ENCODE assay signal across 8 cellular contexts in the genomic region with DNA sequence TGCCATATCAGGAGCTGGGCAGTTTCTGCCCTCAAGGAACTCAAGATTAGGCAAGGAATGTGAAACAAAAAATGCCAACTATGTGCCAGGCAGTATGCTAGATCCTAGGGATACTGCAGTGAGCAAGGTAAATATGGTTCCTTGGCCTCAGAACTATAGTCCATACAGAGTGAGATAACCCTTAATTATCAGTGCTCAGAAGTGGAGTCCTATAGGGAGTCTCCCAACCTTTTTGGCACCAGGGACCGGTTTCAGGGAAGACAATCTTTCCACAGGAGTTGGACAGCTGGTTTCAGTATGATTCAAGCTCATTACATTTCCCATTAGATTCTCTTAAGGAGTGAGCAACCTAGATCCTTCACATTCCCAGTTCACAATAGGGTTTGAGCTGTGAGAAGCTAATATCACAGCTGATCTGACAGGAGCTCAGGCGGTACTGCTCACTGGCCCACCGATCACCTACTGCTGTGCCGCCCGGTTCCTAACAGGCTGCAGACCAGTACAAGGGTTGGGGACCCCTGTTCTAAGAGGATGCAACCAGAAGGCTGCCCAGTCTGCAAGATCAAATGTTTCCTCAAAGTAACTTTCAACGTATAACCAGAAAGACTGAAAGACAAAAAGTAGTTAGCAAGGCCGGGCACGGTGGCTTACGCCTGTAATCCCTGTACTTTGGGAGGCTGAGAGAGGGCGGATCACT. TPM values are rescaled to one million over a fixed set of nuclear protein-coding genes. Genes with fewer than 3 reads are reported as not detected.
DNase-seq lines count a peak whose midpoint lies in the region; ATAC-seq, FAIRE-seq and TF ChIP-seq lines count a peak whose summit lies in the region.

No MANE protein-coding gene starts in this region.

- FAIRE-seq in kidney (lab: Jason Lieb, UNC), result no peak

- peaks cover 8 to 21% of the 10 kb centered on the region in 2 donors for H3K4me1 ChIP-seq in kidney (ENCODE audit: control insufficient read depth in 1 of 2, insufficient read depth in 1 of 2, low read depth in 1 of 2, low read length in 2 of 2)

- H3K9ac ChIP-seq in kidney (ENCODE audit: low read length in 2 of 2), result no peak overlapping the region

- H3K4me3 Mint-ChIP-seq in stimulated activated naive CD8-positive, alpha-beta T cell treated with anti-CD3 and anti-CD28 coated beads, Interleukin-15, Interleukin-2, amounts not matched to agents 100 ng/mL and 50 ng/mL, for 24 hours, result peak overlapping the region; percentile 97
- H3K4me3 Mint-ChIP-seq in activated T-helper 1 cell treated with anti-CD3 and anti-CD28 coated beads, Interleukin-12 subunit alpha, Interleukin-12 subunit beta, Interleukin-2, Interleukin-4 antibody, amounts not matched to agents 30 ng/mL and 10 ng/mL and 1 ng/mL, durations not matched to agents 14 hours and 24 hours and 36 hours, result peak overlapping the region; percentile 98

- no peaks in the 10 kb centered on the region for H3K9me3 Mint-ChIP-seq in stimulated activated naive CD8-positive, alpha-beta T cell treated with anti-CD3 and anti-CD28 coated beads, Interleukin-15, Interleukin-2, amounts not matched to agents 100 ng/mL and 50 ng/mL, for 24 hours
- no peaks in the 10 kb centered on the region for H3K9me3 Mint-ChIP-seq in activated T-helper 1 cell treated with anti-CD3 and anti-CD28 coated beads, Interleukin-12 subunit alpha, Interleukin-12 subunit beta, Interleukin-2, Interleukin-4 antibody, amounts not matched to agents 30 ng/mL and 10 ng/mL and 1 ng/mL, durations not matched to agents 14 hours and 24 hours and 36 hours

- no peak for ATAC-seq in stimulated activated naive CD8-positive, alpha-beta T cell treated with anti-CD3 and anti-CD28 coated beads, Interleukin-15, Interleukin-2, amounts not matched to agents 100 U/mL and 50 U/mL, for 24 hours

- TF ChIP-seq CTCF in kidney (IDR thresholded peaks at IDR 0.05; ENCODE audit: borderline replicate concordance, extremely low read depth, insufficient read depth) (no peak), GM10266 (IDR thresholded peaks at IDR 0.05; ENCODE audit: control insufficient read depth, insufficient read depth, low read depth, missing control alignments) (no peak)

- peaks cover 7 to 8% of the 10 kb centered on the region in 2 donors for H3K36me3 ChIP-seq in kidney (ENCODE audit: control insufficient read depth in 1 of 2, insufficient read depth in 2 of 2, low read length in 2 of 2)

- peak overlapping the region; percentile 25 to 82 for H3K4me3 ChIP-seq in kidney (ENCODE audit: low read length in 2 of 2)

- no peak for DNase-seq in stimulated activated naive CD8-positive, alpha-beta T cell treated with anti-CD3 and anti-CD28 coated beads, Interleukin-15, Interleukin-2, amounts not matched to agents 100 U/mL and 50 U/mL, for 24 hours
- DNase-seq in activated T-helper 1 cell treated with anti-CD3 and anti-CD28 coated beads, Interleukin-12 subunit alpha, Interleukin-12 subunit beta, Interleukin-2, Interleukin-4 antibody, amounts not matched to agents 30 ng/mL and 10 ng/mL and 1 ng/mL, durations not matched to agents 14 hours and 24 hours and 36 hours (ENCODE audit: low spot score), result no peak
- DNase-seq in kidney (no peak), GM10266 (ENCODE audit: extremely low spot score) (no peak), mucosa of gallbladder (ENCODE audit: low spot score) (no peak), NCI-H2196 (lab: John Stamatoyannopoulos, UW; ENCODE audit: unreplicated experiment) (no peak)
- no peak for DNase-seq in stimulated activated CD4-positive, alpha-beta T cell treated with anti-CD3 and anti-CD28 coated beads, Interleukin-1b, Interleukin-23, amount 100 ng/mL, for 48 hours

- no peaks in the 10 kb centered on the region for H3K27me3 Mint-ChIP-seq in stimulated activated naive CD8-positive, alpha-beta T cell treated with anti-CD3 and anti-CD28 coated beads, Interleukin-15, Interleukin-2, amounts not matched to agents 100 ng/mL and 50 ng/mL, for 24 hours
- H3K27me3 Mint-ChIP-seq in activated T-helper 1 cell treated with anti-CD3 and anti-CD28 coated beads, Interleukin-12 subunit alpha, Interleukin-12 subunit beta, Interleukin-2, Interleukin-4 antibody, amounts not matched to agents 30 ng/mL and 10 ng/mL and 1 ng/mL, durations not matched to agents 14 hours and 24 hours and 36 hours (ENCODE audit: insufficient read depth), result no peaks in the 10 kb centered on the region

- no peak overlapping the region for H3K27ac ChIP-seq in kidney (ENCODE audit: low read depth in 2 of 2, low read length in 2 of 2)

- H3K9me3 ChIP-seq in kidney (ENCODE audit: control insufficient read depth in 1 of 2, low read length in 2 of 2), result no peaks in the 10 kb centered on the region

- intact Hi-C loops in activated T-helper 1 cell treated with anti-CD3 and anti-CD28 coated beads, Interleukin-12 subunit alpha, Interleukin-12 subunit beta, Interleukin-2, Interleukin-4 antibody, amounts not matched to agents 30 ng/mL and 10 ng/mL and 1 ng/mL, durations not matched to agents 14 hours and 24 hours and 36 hours (cut with micrococcal nuclease), result loop anchor here (1.0 to 2.0 kb wide), 3 partner anchors 79 to 517 kb away; partner anchors contain the start of gene CEP135
- intact Hi-C loops in kidney (cut with DNase I), result no loop called here

- peak overlapping the region; percentile 95 for H3K27ac Mint-ChIP-seq in stimulated activated naive CD8-positive, alpha-beta T cell treated with anti-CD3 and anti-CD28 coated beads, Interleukin-15, Interleukin-2, amounts not matched to agents 100 ng/mL and 50 ng/mL, for 24 hours
- peak overlapping the region; percentile 99 for H3K27ac Mint-ChIP-seq in activated T-helper 1 cell treated with anti-CD3 and anti-CD28 coated beads, Interleukin-12 subunit alpha, Interleukin-12 subunit beta, Interleukin-2, Interleukin-4 antibody, amounts not matched to agents 30 ng/mL and 10 ng/mL and 1 ng/mL, durations not matched to agents 14 hours and 24 hours and 36 hours

- peaks cover 66% of the 10 kb centered on the region for H3K4me1 Mint-ChIP-seq in stimulated activated naive CD8-positive, alpha-beta T cell treated with anti-CD3 and anti-CD28 coated beads, Interleukin-15, Interleukin-2, amounts not matched to agents 100 ng/mL and 50 ng/mL, for 24 hours (ENCODE audit: low read depth)
- peaks cover 68% of the 10 kb centered on the region for H3K4me1 Mint-ChIP-seq in activated T-helper 1 cell treated with anti-CD3 and anti-CD28 coated beads, Interleukin-12 subunit alpha, Interleukin-12 subunit beta, Interleukin-2, Interleukin-4 antibody, amounts not matched to agents 30 ng/mL and 10 ng/mL and 1 ng/mL, durations not matched to agents 14 hours and 24 hours and 36 hours (ENCODE audit: low read depth)

- H3K36me3 Mint-ChIP-seq in stimulated activated naive CD8-positive, alpha-beta T cell treated with anti-CD3 and anti-CD28 coated beads, Interleukin-15, Interleukin-2, amounts not matched to agents 100 ng/mL and 50 ng/mL, for 24 hours (ENCODE audit: low read depth), result peaks cover 50% of the 10 kb centered on the region
- H3K36me3 Mint-ChIP-seq in activated T-helper 1 cell treated with anti-CD3 and anti-CD28 coated beads, Interleukin-12 subunit alpha, Interleukin-12 subunit beta, Interleukin-2, Interleukin-4 antibody, amounts not matched to agents 30 ng/mL and 10 ng/mL and 1 ng/mL, durations not matched to agents 14 hours and 24 hours and 36 hours (ENCODE audit: low read depth), result peaks cover 39% of the 10 kb centered on the region

RNA-seq across cellular contexts. Expression of gene SRP72, which starts 1.7 kb away (rescaled TPM):
- 199 and 211 TPM in 2 replicates for total RNA-seq in activated T-helper 1 cell treated with anti-CD3 and anti-CD28 coated beads, Interleukin-12 subunit alpha, Interleukin-12 subunit beta, Interleukin-2, Interleukin-4 antibody, amounts not matched to agents 30 ng/mL and 10 ng/mL and 1 ng/mL, durations not matched to agents 14 hours and 24 hours and 36 hours
- total RNA-seq in kidney, result 90.8 TPM
- 23.1 TPM for polyA plus RNA-seq in kidney (ENCODE audit: insufficient read depth, low read depth, low replicate concordance)
- 65.7 TPM for total RNA-seq in mucosa of gallbladder

RNA-seq across cellular contexts. Expression of gene PAICS, which starts 29.7 kb away (rescaled TPM):
- 305 and 306 TPM in 2 replicates for total RNA-seq in activated T-helper 1 cell treated with anti-CD3 and anti-CD28 coated beads, Interleukin-12 subunit alpha, Interleukin-12 subunit beta, Interleukin-2, Interleukin-4 antibody, amounts not matched to agents 30 ng/mL and 10 ng/mL and 1 ng/mL, durations not matched to agents 14 hours and 24 hours and 36 hours
- 51.7 TPM for total RNA-seq in kidney
- polyA plus RNA-seq in kidney (ENCODE audit: insufficient read depth, low read depth, low replicate concordance), result 39.3 TPM
- 36.5 TPM for total RNA-seq in mucosa of gallbladder

RNA-seq across cellular contexts. Expression of gene PPAT, which starts 30.3 kb away (rescaled TPM):
- 57.4 and 60.1 TPM in 2 replicates for total RNA-seq in activated T-helper 1 cell treated with anti-CD3 and anti-CD28 coated beads, Interleukin-12 subunit alpha, Interleukin-12 subunit beta, Interleukin-2, Interleukin-4 antibody, amounts not matched to agents 30 ng/mL and 10 ng/mL and 1 ng/mL, durations not matched to agents 14 hours and 24 hours and 36 hours
- total RNA-seq in kidney (11.2 TPM), mucosa of gallbladder (5.8 TPM)
- polyA plus RNA-seq in kidney (ENCODE audit: insufficient read depth, low read depth, low replicate concordance), result 3.6 TPM

RNA-seq across cellular contexts. Expression of gene ARL9, which starts 39.8 kb away (rescaled TPM):
- 0.13 and 0.32 TPM in 2 replicates for total RNA-seq in activated T-helper 1 cell treated with anti-CD3 and anti-CD28 coated beads, Interleukin-12 subunit alpha, Interleukin-12 subunit beta, Interleukin-2, Interleukin-4 antibody, amounts not matched to agents 30 ng/mL and 10 ng/mL and 1 ng/mL, durations not matched to agents 14 hours and 24 hours and 36 hours
- total RNA-seq in kidney (0.19 TPM), mucosa of gallbladder (0.43 TPM)
- 0.26 TPM for polyA plus RNA-seq in kidney (ENCODE audit: insufficient read depth, low read depth, low replicate concordance)
